ENCODE assay signal across 8 cellular contexts in genomic region chr6:156752666-156753301, GRCh38. TPM values are rescaled to one million over a fixed set of nuclear protein-coding genes. Genes with fewer than 3 reads are reported as not detected.
DNase-seq lines count a peak whose midpoint lies in the region; ATAC-seq and TF ChIP-seq lines count a peak whose summit lies in the region.

No MANE protein-coding gene starts in this region.

- H3K4me3 ChIP-seq in HCT116 (replicated peaks in 1 of 2; ENCODE audit: low read depth in 1 of 2, low read length in 2 of 2) (no peak overlapping the region), left lung (no peak overlapping the region), PC-9 (no peak overlapping the region)

- no peak for TF ChIP-seq POLR2A in HCT116 (IDR thresholded peaks at IDR 0.05; ENCODE audit: borderline replicate concordance, extremely low read depth, insufficient read depth, insufficient read length)

- TF ChIP-seq CTCF in GM12873 (IDR thresholded peaks at IDR 0.05; ENCODE audit: insufficient read depth, low read depth, low read length, missing control alignments) (peak; percentile 71), HCT116 (IDR thresholded peaks at IDR 0.05 in 2 of 3, conservative IDR thresholded peaks at IDR 0.05 in 1 of 3; ENCODE audit: borderline replicate concordance in 1 of 3, insufficient read depth in 1 of 3, low read depth in 2 of 3, low read length in 2 of 3) (peak in 2 of 3 experiments; percentile 52 to 68; a peak in 4 of 6 replicates), left lung (IDR thresholded peaks at IDR 0.05) (peak in 1 of 2 donors; percentile 21), PC-9 (conservative IDR thresholded peaks at IDR 0.05) (no peak; the same call in 1 of the 2 replicates)

- H3K27me3 ChIP-seq in HCT116 (ENCODE audit: insufficient read depth, low read length) (no peaks in the 10 kb centered on the region), left lung (no peaks in the 10 kb centered on the region), PC-9 (ENCODE audit: insufficient read depth, low read depth) (no peaks in the 10 kb centered on the region)

- H3K4me1 ChIP-seq in HCT116 (ENCODE audit: control insufficient read depth in 1 of 2, insufficient read depth in 2 of 2, low read length in 2 of 2) = peaks cover 7 to 9% of the 10 kb centered on the region in 2 experiments; a peak in 3 of 4 replicates
- no peaks in the 10 kb centered on the region for H3K4me1 ChIP-seq in left lung
- H3K4me1 ChIP-seq in PC-9 (replicated peaks; ENCODE audit: insufficient read depth) = no peaks in the 10 kb centered on the region

- POLR2A ChIA-PET in HCT116 (lab: Charles Lee) = interaction anchor here (0.6 to 0.8 kb wide), 2 partner anchors 15 to 1753 kb away, joined by 3 to 4 read pairs; no protein-coding TSS in a partner anchor
- POLR2A ChIA-PET in PC-9 (lab: Charles Lee; ENCODE audit: unreplicated experiment) = no interaction called here

- H3K9me3 ChIP-seq in HCT116 (ENCODE audit: control insufficient read depth in 1 of 2, insufficient read depth in 1 of 2, low read depth in 1 of 2, low read length in 2 of 2) = no peaks in the 10 kb centered on the region
- H3K9me3 ChIP-seq in left lung = no peaks in the 10 kb centered on the region
- H3K9me3 ChIP-seq in PC-9 (ENCODE audit: insufficient read depth, low read depth) = no peaks in the 10 kb centered on the region

- H3K79me2 ChIP-seq in HCT116 (ENCODE audit: insufficient read depth, low read length) = no peaks in the 10 kb centered on the region
- no peaks in the 10 kb centered on the region for H3K79me2 ChIP-seq in PC-9 (ENCODE audit: low read depth)

- H3K4me2 ChIP-seq in HCT116 (ENCODE audit: low read length) = no peak overlapping the region
- no peak overlapping the region for H3K4me2 ChIP-seq in PC-9

- H3K36me3 ChIP-seq in HCT116 (ENCODE audit: control insufficient read depth in 1 of 2, insufficient read depth in 2 of 2, low read length in 2 of 2) (no peaks in the 10 kb centered on the region), left lung (no peaks in the 10 kb centered on the region), PC-9 (ENCODE audit: low read depth) (no peaks in the 10 kb centered on the region)

- RAD21 ChIA-PET in HCT116 (lab: Charles Lee; ENCODE audit: low non-redundant PET in 1 of 2, low total read pairs in 2 of 2, uncharacterized antibody in 2 of 2, unreplicated experiment in 2 of 2) = interaction anchor here in 1 of 2 experiments (1.0 kb wide), 1 partner anchor 32 kb away, joined by 3 read pairs; no protein-coding TSS in a partner anchor

- H3K9me2 ChIP-seq in HCT116 (ENCODE audit: insufficient read depth) = no peaks in the 10 kb centered on the region
- no peaks in the 10 kb centered on the region for H3K9me2 ChIP-seq in PC-9 (ENCODE audit: insufficient read depth)

- ATAC-seq in HCT116 (peak; percentile 93), left lung (peak; percentile 61)

- no peak overlapping the region for H3K27ac ChIP-seq in HCT116 (ENCODE audit: low read depth, low read length)
- H3K27ac ChIP-seq in left lung = no peak overlapping the region
- H3K27ac ChIP-seq in PC-9 = no peak overlapping the region

- DNase-seq in HCT116 (ENCODE audit: low read depth, low spot score) = no peak
- peak; percentile 15 for DNase-seq in OCI-M1 (lab: John Stamatoyannopoulos, UW)
- DNase-seq in left lung = no peak
- DNase-seq in PC-9 = no peak
- no peak for DNase-seq in UCSD-AML1 (lab: John Stamatoyannopoulos, UW; ENCODE audit: unreplicated experiment)
- no peak for DNase-seq in AG08395 (ENCODE audit: low spot score)
- DNase-seq in D341Med (ENCODE audit: low spot score) = no peak

- peak; percentile 53 for TF ChIP-seq RAD21 in HCT116 (IDR thresholded peaks at IDR 0.05; ENCODE audit: low read depth)

- H3F3A ChIP-seq in PC-9 (ENCODE audit: insufficient read depth, low read depth) = no peaks in the 10 kb centered on the region

- H3K9ac ChIP-seq in HCT116 (ENCODE audit: low read length) = no peak overlapping the region

- peak overlapping the region; percentile 77 for H2AFZ ChIP-seq in HCT116 (ENCODE audit: low read depth, low read length, poor library complexity, severe bottlenecking)
- no peak overlapping the region for H2AFZ ChIP-seq in PC-9

- CTCF ChIA-PET in HCT116 (lab: Charles Lee) = interaction anchor here (1.1 kb wide), 1 partner anchor 10 kb away, joined by 3 read pairs; no protein-coding TSS in a partner anchor
- CTCF ChIA-PET in PC-9 (lab: Charles Lee) = no interaction called here

- BruUV-seq in HCT116 (replicated peaks; lab: Mats Ljungman, UMichigan) = no TSS peak
- no TSS peak for BruUV-seq in PC-9 (replicated peaks; lab: Mats Ljungman, UMichigan)

- H4K20me1 ChIP-seq in HCT116 (ENCODE audit: insufficient read depth) = no peaks in the 10 kb centered on the region
- no peaks in the 10 kb centered on the region for H4K20me1 ChIP-seq in PC-9 (ENCODE audit: insufficient read depth)

- intact Hi-C loops in HCT116 (cut with micrococcal nuclease) = no loop called here
- intact Hi-C loops in left lung (cut with DNase I) = no loop called here
- intact Hi-C loops in PC-9 (cut with micrococcal nuclease; ENCODE audit: unreplicated experiment) = no loop called here

TF ChIP-seq in HCT116, 20 proteins besides CTCF, POLR2A, EP300 and RAD21:
- peak; percentile 89 for TF ChIP-seq TCF7L2 (IDR thresholded peaks at IDR 0.05; ENCODE audit: borderline replicate concordance, extremely low read depth, insufficient read depth, insufficient read length)
- TF ChIP-seq FOSL1 (IDR thresholded peaks at IDR 0.05; ENCODE audit: low read depth) = no peak

RNA-seq across cellular contexts. Expression of gene ARID1B, which starts 24.4 kb away (rescaled TPM):
- total RNA-seq in HCT116 (2021; ENCODE audit: unreplicated experiment) = 35.6 TPM
- polyA plus RNA-seq in HCT116 (2012) = 16.4 and 17.5 TPM in 2 replicates
- 10 to 100 TPM; 67.6 to 69.5 TPM for total RNA-seq in left lung
- 38.8 and 42.8 TPM in 2 replicates for total RNA-seq in PC-9 (2021)
